25 cellular contexts compared by ENCODE assay signal in the genomic region with DNA sequence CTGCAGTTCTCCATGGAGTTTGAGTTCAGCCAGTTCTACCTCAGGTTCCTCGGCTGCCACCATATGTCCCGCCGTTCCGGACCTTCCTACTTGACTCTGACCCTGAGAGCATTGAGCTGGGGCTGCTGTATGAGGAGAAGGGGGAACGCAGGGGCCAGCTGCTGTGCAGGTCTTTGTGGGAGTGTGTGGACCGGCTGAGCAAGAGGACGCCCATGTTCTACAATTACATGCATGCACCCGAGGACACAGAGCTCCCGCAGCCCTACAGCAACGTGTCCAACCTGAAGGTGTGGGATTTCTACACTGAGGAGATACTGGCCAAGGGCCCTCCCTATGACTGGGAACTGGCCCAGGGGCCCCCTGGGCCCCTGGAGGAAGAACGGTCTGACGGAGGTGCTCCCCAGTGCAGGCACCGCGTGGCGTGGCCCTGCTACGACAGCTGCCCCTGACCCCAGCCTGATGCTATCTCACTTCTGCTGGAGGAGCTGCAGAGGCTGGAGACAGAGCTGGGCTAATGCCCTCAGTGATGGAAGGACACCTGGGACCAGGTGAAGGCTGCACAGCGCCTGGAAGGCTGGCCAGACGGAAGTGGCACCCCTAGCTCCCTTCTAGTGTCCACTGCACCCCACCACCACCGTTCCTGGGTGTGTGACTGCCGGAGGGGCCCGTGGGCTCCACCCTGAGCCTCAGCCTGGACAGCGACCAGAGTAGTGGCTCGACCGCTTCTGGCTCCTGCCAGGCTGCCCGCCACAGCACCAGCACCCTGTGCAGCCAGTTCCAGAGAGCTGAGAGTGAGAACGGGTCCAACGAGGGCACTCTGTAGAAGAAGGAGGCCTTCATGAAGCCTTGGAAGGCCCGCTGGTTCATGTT. TPM values are rescaled to one million over a fixed set of nuclear protein-coding genes. Genes with fewer than 3 reads are reported as not detected.
DNase-seq lines count a peak whose midpoint lies in the region; ATAC-seq and TF ChIP-seq lines count a peak whose summit lies in the region.
"Had no signal": no experiment of that assay in that cellular context is flagged by ENCODE, and none has a peak within 500 bp of the region (broad histone marks: within the 10 kb centered on the region; RNA-seq: fewer than 3 reads in every experiment).

No MANE protein-coding gene starts in this region.

- no peaks in the 10 kb centered on the region for H3K27me3 ChIP-seq in left ventricle myocardium inferior (ENCODE audit: low read depth)
- peaks cover 8% of the 10 kb centered on the region for H3K27me3 ChIP-seq in osteoblast (ENCODE audit: insufficient read depth, low read length)
- H3K27me3 ChIP-seq in thyroid gland, result no peaks in the 10 kb centered on the region

- no peaks in the 10 kb centered on the region for H3K79me2 ChIP-seq in osteoblast (ENCODE audit: insufficient read depth, low read length)

- 84 to 85% methylated on average over 18 to 19 of the region's 28 CpGs for WGBS in thyroid gland, 2 donors

- no peak overlapping the region for H2AFZ ChIP-seq in osteoblast (ENCODE audit: low read length)

- ATAC-seq in left ventricle myocardium superior (no peak), GM21786 (IDR thresholded peaks at IDR 0.05; ENCODE audit: unreplicated experiment) (no peak)

- no peak for TF ChIP-seq POLR2A in thyroid gland (IDR thresholded peaks at IDR 0.05)

- peaks cover 73% of the 10 kb centered on the region for H3K4me1 ChIP-seq in left ventricle myocardium inferior
- H3K4me1 ChIP-seq in osteoblast (ENCODE audit: insufficient read depth, low read length), result no peaks in the 10 kb centered on the region
- H3K4me1 ChIP-seq in thyroid gland, result peaks cover 31 to 59% of the 10 kb centered on the region in 2 donors
- H3K4me1 ChIP-seq: A549, HAP-1 had no signal

- TF ChIP-seq CTCF in left ventricle myocardium inferior (IDR thresholded peaks at IDR 0.05; ENCODE audit: borderline replicate concordance) (no peak), VCaP (conservative IDR thresholded peaks at IDR 0.05) (no peak), osteoblast (IDR thresholded peaks at IDR 0.05; ENCODE audit: extremely low read depth, low read depth, low read length) (no peak), thyroid gland (IDR thresholded peaks at IDR 0.05) (no peak)

- no peaks in the 10 kb centered on the region for H3K36me3 ChIP-seq in left ventricle myocardium inferior
- no peaks in the 10 kb centered on the region for H3K36me3 ChIP-seq in osteoblast (ENCODE audit: insufficient read depth, low read length)
- H3K36me3 ChIP-seq in thyroid gland, result no peaks in the 10 kb centered on the region
- H3K36me3 ChIP-seq: HAP-1 had no signal

- no peak overlapping the region for H3K4me2 ChIP-seq in osteoblast (ENCODE audit: insufficient read depth, low read length)
- H3K4me2 ChIP-seq: A549 had no signal

- H3K27ac ChIP-seq in left ventricle myocardium inferior (replicated peaks), result peak overlapping the region; percentile 91
- peak overlapping the region; percentile 35; the same call in 1 of the 2 replicates for H3K27ac ChIP-seq in VCaP
- H3K27ac ChIP-seq in osteoblast (ENCODE audit: low read depth, low read length), result no peak overlapping the region
- peak overlapping the region; percentile 69 to 94 (median 71) for H3K27ac ChIP-seq in thyroid gland
- H3K27ac ChIP-seq: A549, RWPE1 had no signal

- DNase-seq in left ventricle myocardium inferior (no peak), left ventricle myocardium superior (no peak), osteoblast (ENCODE audit: insufficient read length, low spot score, missing footprints) (peak; percentile 49), thyroid gland (no peak)
- DNase-seq in stimulated activated CD4-positive, alpha-beta T cell treated with anti-CD3 and anti-CD28 coated beads, Interleukin-4, amount 100 ng/mL, for 24 hours, result no peak
- DNase-seq: EL; GF-D8; IMR-90; Karpas-422; MV-4-11; NCI-H1105 treated with DMSO at 0.1 percent for 48 hours; NCI-H2029 treated with DMSO at 0.1 percent for 48 hours; NCI-H2171; NCI-H345; NCI-H524; NCI-H774; NK-92 treated with Interleukin-12 subunit alpha and Interleukin-12 subunit beta, amount 100 ng/mL, for 24 hours had no signal

- no peaks in the 10 kb centered on the region for H3K9me3 ChIP-seq in left ventricle myocardium inferior (replicated peaks)
- no peaks in the 10 kb centered on the region for H3K9me3 ChIP-seq in osteoblast (ENCODE audit: low read depth, low read length)
- H3K9me3 ChIP-seq in thyroid gland, result no peaks in the 10 kb centered on the region
- H3K9me3 ChIP-seq: A549, HAP-1 had no signal

- H3K4me3 ChIP-seq in left ventricle myocardium inferior (no peak overlapping the region), osteoblast (ENCODE audit: insufficient read depth, low read length) (no peak overlapping the region), thyroid gland (replicated peaks in 1 of 3) (no peak overlapping the region)
- H3K4me3 ChIP-seq: A549, HAP-1 had no signal

- H4K20me1 ChIP-seq in osteoblast (ENCODE audit: insufficient read depth, low read length), result no peaks in the 10 kb centered on the region

- intact Hi-C loops in left ventricle myocardium inferior (cut with micrococcal nuclease) (no loop called here), left ventricle myocardium superior (cut with micrococcal nuclease) (no loop called here), thyroid gland (cut with DNase I) (no loop called here)

RNA-seq across cellular contexts. Expression of a gene that starts 20.8 kb away (rescaled TPM):
- 119 TPM for total RNA-seq in left ventricle myocardium inferior
- not detected for total RNA-seq in left ventricle myocardium superior
- not detected in 2 replicates for total RNA-seq in osteoblast
- total RNA-seq in thyroid gland, result not detected
- total RNA-seq: B cell, HT1080, IMR-90 had no signal

RNA-seq across cellular contexts. Expression of a gene that starts 32.0 kb away (rescaled TPM):
- total RNA-seq in left ventricle myocardium inferior (1,100 TPM), left ventricle myocardium superior (5.5 TPM), osteoblast (not detected in 2 replicates), thyroid gland (not detected)
- total RNA-seq: B cell, HT1080, IMR-90, M059J had no signal

RNA-seq across cellular contexts. Expression of a gene that starts 46.7 kb away (rescaled TPM):
- total RNA-seq in left ventricle myocardium inferior (40.9 TPM), left ventricle myocardium superior (35.8 TPM), osteoblast (51.6 and 64.1 TPM in 2 replicates), thyroid gland (10 to 100 TPM; 74.6 to 98.0 (median 84.0) TPM)

RNA-seq across cellular contexts. Expression of a gene that starts 55.0 kb away (rescaled TPM):
- total RNA-seq in left ventricle myocardium inferior, result 61.6 TPM
- total RNA-seq in left ventricle myocardium superior, result 64.4 TPM
- 242 and 281 TPM in 2 replicates for total RNA-seq in osteoblast
- total RNA-seq in thyroid gland, result 100 to 1,000 TPM in 1 of 4 donors, 10 to 100 TPM in 3; 64.4 to 107 (median 80.8) TPM

Comparison
In these comparisons a context has a peak if more than half of its experiments do, and no peak if none do; other contexts are left out.
1. RNA of a gene that starts 20.8 kb away (total RNA-seq): 119 TPM in left ventricle myocardium inferior (single experiment); not detected in left ventricle myocardium superior (single experiment), not detected in osteoblast and not detected in thyroid gland; every median in the first group is over 10 times any median in the second.
2. RNA of a gene that starts 32.0 kb away (total RNA-seq): 1,100 TPM in left ventricle myocardium inferior (single experiment); 5.5 TPM in left ventricle myocardium superior (single experiment), not detected in osteoblast and not detected in thyroid gland; every median in the first group is over 100 times any median in the second.